In genomic region chr4:89024051-89024675, GRCh38 we compare ENCODE assay signal across 8 cellular contexts. TPM values are rescaled to one million over a fixed set of nuclear protein-coding genes. Genes with fewer than 3 reads are reported as not detected.
A peak's percentile ranks its signal among the peaks of the same experiment; 100 is the strongest.
DNase-seq lines count a peak whose midpoint lies in the region; ATAC-seq and TF ChIP-seq lines count a peak whose summit lies in the region.

No MANE protein-coding gene starts in this region.

- no peak overlapping the region for H3K14ac ChIP-seq in IMR-90 (replicated peaks; ENCODE audit: low read depth, low read length)

- H3K23ac ChIP-seq in IMR-90 (ENCODE audit: low read depth, low read length), result no peak overlapping the region

- POLR2A ChIA-PET in IMR-90 (lab: Charles Lee; ENCODE audit: unreplicated experiment), result no interaction called here

- H4K20me1 ChIP-seq in IMR-90 (ENCODE audit: insufficient read depth, low read length) (no peaks in the 10 kb centered on the region), OCI-LY3 (ENCODE audit: insufficient read depth, low read length) (no peaks in the 10 kb centered on the region)

- dilution Hi-C loops in IMR-90 (cut with HindIII; ENCODE audit: low sequenced_read_pairs, unreplicated experiment), result no loop called here

- no peak overlapping the region for H3K4me3 Mint-ChIP-seq in activated naive CD8-positive, alpha-beta T cell treated with anti-CD3 and anti-CD28 coated beads for 36 hours

- no peak overlapping the region for H4K91ac ChIP-seq in IMR-90 (ENCODE audit: insufficient read depth, low read depth, low read length)

- intact Hi-C loops in IMR-90 (cut with micrococcal nuclease), result loop anchor here (1.0 to 5.0 kb wide), 5 partner anchors 201 to 493 kb away; partner anchors contain the start of gene HERC3

- no CpG with 5 or more reads among the region's 4 CpGs for WGBS in IMR-90 (ENCODE audit: extremely low coverage in 2 of 2, insufficient read length in 1 of 2), 2 experiments

- no peak overlapping the region for H2AK5ac ChIP-seq in IMR-90 (ENCODE audit: low read depth, low read length)

- H2BK120ac ChIP-seq in IMR-90 (ENCODE audit: low read depth, low read length), result no peak overlapping the region

- in situ Hi-C loops in IMR-90 (cut with MboI; ENCODE audit: low sequenced_read_pairs), result loop anchor here (5.0 kb wide), 3 partner anchors 207 to 497 kb away; no protein-coding TSS in a partner anchor

- H3K9me3 Mint-ChIP-seq in activated naive CD8-positive, alpha-beta T cell treated with anti-CD3 and anti-CD28 coated beads for 36 hours, result no peaks in the 10 kb centered on the region

- H3K36me3 Mint-ChIP-seq in activated naive CD8-positive, alpha-beta T cell treated with anti-CD3 and anti-CD28 coated beads for 36 hours, result no peaks in the 10 kb centered on the region

- peak; percentile 49; the same call in 1 of the 2 replicates for TF ChIP-seq POLR2A in IMR-90 (IDR thresholded peaks at IDR 0.05; ENCODE audit: low read depth, low read length)

- no peak overlapping the region for H3K9ac ChIP-seq in IMR-90 (ENCODE audit: low read depth, low read length)
- 0 out of 2 replicates have a peak overlapping the region, but pooled peaks have one; percentile 0 for H3K9ac ChIP-seq in OCI-LY3 (ENCODE audit: low read length)

- H3K27ac ChIP-seq in IMR-90 (ENCODE audit: insufficient read depth, low read length), result no peak overlapping the region
- no peak overlapping the region for H3K27ac ChIP-seq in OCI-LY3 (ENCODE audit: low read length)
- H3K27ac ChIP-seq in cardiac muscle cell, result no peak overlapping the region

- H3K4me2 ChIP-seq in IMR-90 (ENCODE audit: low read depth, low read length) (no peak overlapping the region), OCI-LY3 (ENCODE audit: low read length) (peak overlapping the region; percentile 37)

- no TSS peak for BruUV-seq in IMR-90 (replicated peaks; lab: Mats Ljungman, UMichigan)

- no peak overlapping the region for H2BK5ac ChIP-seq in IMR-90 (ENCODE audit: low read depth, low read length, poor library complexity, severe bottlenecking)

- no peaks in the 10 kb centered on the region for H3K36me3 ChIP-seq in IMR-90 (ENCODE audit: control insufficient read depth, insufficient read depth, low read length)
- H3K36me3 ChIP-seq in OCI-LY3 (replicated peaks; ENCODE audit: low read depth, low read length), result peaks cover 6% of the 10 kb centered on the region
- no peaks in the 10 kb centered on the region for H3K36me3 ChIP-seq in cardiac muscle cell

- peak; percentile 98 for TF ChIP-seq RAD21 in IMR-90 (IDR thresholded peaks at IDR 0.05; ENCODE audit: low read length)

- H2AFZ ChIP-seq in IMR-90 (replicated peaks; ENCODE audit: low read length, poor library complexity) (no peak overlapping the region), OCI-LY3 (ENCODE audit: low read depth, low read length) (no peak overlapping the region)

- peaks cover 6% of the 10 kb centered on the region; the same call in 1 of the 2 replicates for H3K79me2 ChIP-seq in OCI-LY3 (ENCODE audit: low read length)

- H3K27me3 Mint-ChIP-seq in activated naive CD8-positive, alpha-beta T cell treated with anti-CD3 and anti-CD28 coated beads for 36 hours, result no peaks in the 10 kb centered on the region

- no peaks in the 10 kb centered on the region for H3K4me1 Mint-ChIP-seq in activated naive CD8-positive, alpha-beta T cell treated with anti-CD3 and anti-CD28 coated beads for 36 hours

- peaks cover 0 to 4% of the 10 kb centered on the region in 2 experiments; a peak in 3 of 4 replicates for H3K79me1 ChIP-seq in IMR-90 (ENCODE audit: low read depth in 1 of 2, low read length in 2 of 2)

- H3K4me1 ChIP-seq in IMR-90 (ENCODE audit: control insufficient read depth, insufficient read depth, low read length), result no peaks in the 10 kb centered on the region
- peaks cover 18% of the 10 kb centered on the region for H3K4me1 ChIP-seq in OCI-LY3 (ENCODE audit: low read length)
- H3K4me1 ChIP-seq in cardiac muscle cell (ENCODE audit: low read depth), result peaks cover 34% of the 10 kb centered on the region

- H3K27me3 ChIP-seq in IMR-90 (ENCODE audit: control insufficient read depth, insufficient read depth, low read length), result no peaks in the 10 kb centered on the region
- no peaks in the 10 kb centered on the region for H3K27me3 ChIP-seq in OCI-LY3 (ENCODE audit: low read depth, low read length)
- no peaks in the 10 kb centered on the region for H3K27me3 ChIP-seq in cardiac muscle cell

- ATAC-seq in GM21723 (IDR thresholded peaks at IDR 0.05; ENCODE audit: unreplicated experiment), result peak; percentile 94
- ATAC-seq in IMR-90 (ENCODE audit: low read depth), result peak; percentile 95
- ATAC-seq in HG02970 (IDR thresholded peaks at IDR 0.05; ENCODE audit: low FRiP score, unreplicated experiment), result no peak

- H2AK9ac ChIP-seq in IMR-90 (replicated peaks; ENCODE audit: low read depth, low read length, poor library complexity), result no peak overlapping the region

- no peak overlapping the region for H2BK20ac ChIP-seq in IMR-90 (ENCODE audit: low read depth, low read length)

- H3K27ac Mint-ChIP-seq in activated naive CD8-positive, alpha-beta T cell treated with anti-CD3 and anti-CD28 coated beads for 36 hours, result no peak overlapping the region

- H3K18ac ChIP-seq in IMR-90 (ENCODE audit: low read depth, low read length), result no peak overlapping the region

- H4K8ac ChIP-seq in IMR-90 (ENCODE audit: low read depth in 2 of 2, low read length in 2 of 2), result no peak overlapping the region

- H3K4me3 ChIP-seq in IMR-90 (ENCODE audit: insufficient read depth, low read depth, low read length) (no peak overlapping the region), OCI-LY3 (ENCODE audit: low read length) (peak overlapping the region; percentile 11; the same call in 1 of the 2 replicates), cardiac muscle cell (no peak overlapping the region)

- no peak overlapping the region for H4K5ac ChIP-seq in IMR-90 (ENCODE audit: low read depth, low read length)

- no peaks in the 10 kb centered on the region for H3K9me1 ChIP-seq in IMR-90 (ENCODE audit: insufficient read depth, low read length)

- CTCF ChIA-PET in IMR-90 (lab: Yijun Ruan, JAX), result interaction anchor here (0.8 to 2.7 kb wide), 7 partner anchors 201 to 485 kb away, joined by 3 to 47 read pairs (median 4); no protein-coding TSS in a partner anchor

- H3K9me3 ChIP-seq in IMR-90 (ENCODE audit: control insufficient read depth, insufficient read depth, low read length) (no peaks in the 10 kb centered on the region), OCI-LY3 (ENCODE audit: insufficient read depth, low read length) (no peaks in the 10 kb centered on the region), cardiac muscle cell (ENCODE audit: low read depth) (no peaks in the 10 kb centered on the region)

- H3K56ac ChIP-seq in IMR-90 (ENCODE audit: extremely low read depth, insufficient read depth, low read length), result no peak overlapping the region

- no peak overlapping the region for H2BK15ac ChIP-seq in IMR-90 (ENCODE audit: low read depth, low read length)

- no peak overlapping the region for H3K4ac ChIP-seq in IMR-90 (ENCODE audit: low read depth, low read length)

- TF ChIP-seq CTCF in IMR-90 (conservative IDR thresholded peaks at IDR 0.05; ENCODE audit: low read depth, low read length) (peak; percentile 89), OCI-LY3 (IDR thresholded peaks at IDR 0.05; ENCODE audit: low read depth, low read length) (peak; percentile 92), cardiac muscle cell (IDR thresholded peaks at IDR 0.05; ENCODE audit: low read depth, low read length) (peak; percentile 71)

- DNase-seq in GM04504 (ENCODE audit: low read depth) (peak; percentile 55), IMR-90 (peak; percentile 81), cardiac muscle cell (ENCODE audit: low read depth in 1 of 2, low spot score in 1 of 2) (peak; percentile 78 to 87), putamen (ENCODE audit: low spot score) (peak; percentile 69)
- peak; percentile 11 for DNase-seq in activated naive CD8-positive, alpha-beta T cell treated with anti-CD3 and anti-CD28 coated beads for 36 hours

TF ChIP-seq in IMR-90, 13 proteins besides CTCF, POLR2A, EP300 and RAD21:
- TF ChIP-seq RFX5 (IDR thresholded peaks at IDR 0.05; ENCODE audit: low read depth, low read length), result no peak
- peak; percentile 7; the same call in 1 of the 2 replicates for TF ChIP-seq BHLHE40 (IDR thresholded peaks at IDR 0.05; ENCODE audit: low read depth, low read length)
- no peak for TF ChIP-seq MAZ (IDR thresholded peaks at IDR 0.05; ENCODE audit: borderline replicate concordance, low read depth, low read length)
- TF ChIP-seq, protein P1, sequence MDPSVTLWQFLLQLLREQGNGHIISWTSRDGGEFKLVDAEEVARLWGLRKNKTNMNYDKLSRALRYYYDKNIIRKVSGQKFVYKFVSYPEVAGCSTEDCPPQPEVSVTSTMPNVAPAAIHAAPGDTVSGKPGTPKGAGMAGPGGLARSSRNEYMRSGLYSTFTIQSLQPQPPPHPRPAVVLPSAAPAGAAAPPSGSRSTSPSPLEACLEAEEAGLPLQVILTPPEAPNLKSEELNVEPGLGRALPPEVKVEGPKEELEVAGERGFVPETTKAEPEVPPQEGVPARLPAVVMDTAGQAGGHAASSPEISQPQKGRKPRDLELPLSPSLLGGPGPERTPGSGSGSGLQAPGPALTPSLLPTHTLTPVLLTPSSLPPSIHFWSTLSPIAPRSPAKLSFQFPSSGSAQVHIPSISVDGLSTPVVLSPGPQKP (IDR thresholded peaks at IDR 0.05; ENCODE audit: borderline replicate concordance, low read depth, low read length), result no peak
- TF ChIP-seq MXI1 (IDR thresholded peaks at IDR 0.05; ENCODE audit: borderline replicate concordance, low read depth, low read length), result no peak
- no peak for TF ChIP-seq MAFK (IDR thresholded peaks at IDR 0.05; ENCODE audit: low read depth, low read length)
- no peak for TF ChIP-seq FOS (IDR thresholded peaks at IDR 0.05; ENCODE audit: low read depth, low read length)
- TF ChIP-seq SMC3 (IDR thresholded peaks at IDR 0.05; ENCODE audit: low read depth, low read length), result peak; percentile 98
- peak; percentile 87 for TF ChIP-seq CEBPB (IDR thresholded peaks at IDR 0.05; ENCODE audit: low read depth, low read length)

RNA-seq across cellular contexts. Expression of gene FAM13A, which starts 32.8 kb away (rescaled TPM):
- total RNA-seq in IMR-90 (2012; rRNA removed) (22.0 and 25.3 TPM in 2 replicates), cardiac muscle cell (34.0 and 43.8 TPM in 2 replicates)
- polyA plus RNA-seq in IMR-90 (2012; rRNA removed) (9.5 and 13.1 TPM in 2 replicates), cardiac muscle cell (23.3 and 31.8 TPM in 2 replicates)
- polyA plus RNA-seq in IMR-90 (2012; cell fraction: cytosol; rRNA removed), result 4.8 and 5.0 TPM in 2 replicates
- polyA plus RNA-seq in IMR-90 (2012; cell fraction: nucleus; rRNA removed; ENCODE audit: low replicate concordance), result 11.9 and 44.5 TPM in 2 replicates
- 1 to 10 TPM; 2.4 to 3.2 TPM for total RNA-seq in activated naive CD8-positive, alpha-beta T cell treated with anti-CD3 and anti-CD28 coated beads for 36 hours

Comparison
In these comparisons a context has a peak if more than half of its experiments do, and no peak if none do; other contexts are left out.
1. DNase-seq: peak in every context shown above with its lines; median percentile 82 in cardiac muscle cell; 81 in IMR-90; 69 in putamen; 55 in GM04504; 11 in activated naive CD8-positive, alpha-beta T cell treated with anti-CD3 and anti-CD28 coated beads for 36 hours.